9 cellular contexts compared by ENCODE assay signal in the genomic region with DNA sequence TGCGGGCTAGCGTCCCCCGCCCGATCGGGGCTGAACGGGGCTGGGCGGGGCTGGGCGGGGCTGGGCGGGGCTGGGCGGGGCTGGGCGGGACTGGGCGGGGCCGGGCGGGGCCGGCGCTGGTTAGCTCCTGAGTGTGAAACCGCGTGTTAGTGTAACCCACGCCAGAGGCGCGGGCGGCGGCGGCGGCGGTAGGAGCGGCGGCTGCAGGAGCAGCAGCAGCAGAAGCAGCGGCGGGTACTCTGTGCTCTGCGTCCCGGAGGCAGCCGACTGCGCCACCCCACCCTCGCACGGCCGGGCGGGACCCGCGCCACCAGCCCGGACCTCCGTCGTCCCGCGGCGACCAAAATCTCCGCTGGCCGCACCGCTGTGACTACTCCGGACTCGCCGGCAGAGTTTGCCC.
DNase-seq lines count a peak whose midpoint lies in the region; ATAC-seq and TF ChIP-seq lines count a peak whose summit lies in the region.
"Had no signal": no experiment of that assay in that cellular context is flagged by ENCODE, and none has a peak within 500 bp of the region (broad histone marks: within the 10 kb centered on the region; RNA-seq: fewer than 3 reads in every experiment).

No MANE protein-coding gene starts in this region.

- no peak overlapping the region for H2AK5ac ChIP-seq in trophoblast cell (ENCODE audit: low read length)

- H3K36me3 ChIP-seq in KMS-11 (ENCODE audit: insufficient read depth) (no peaks in the 10 kb centered on the region), trophoblast cell (ENCODE audit: control insufficient read depth in 1 of 2, insufficient read depth in 2 of 2, low read length in 2 of 2) (no peaks in the 10 kb centered on the region)

- peaks cover 3% of the 10 kb centered on the region for H3K4me1 ChIP-seq in KMS-11 (ENCODE audit: low read depth, poor library complexity, severe bottlenecking)
- no peaks in the 10 kb centered on the region for H3K4me1 ChIP-seq in trophoblast cell (ENCODE audit: control insufficient read depth in 1 of 2, insufficient read depth in 2 of 2, low read length in 2 of 2)

- no peak overlapping the region for H3K4ac ChIP-seq in trophoblast cell (ENCODE audit: low read depth, low read length)

- no CpG with 5 or more reads among the region's 52 CpGs for WGBS in trophoblast cell (ENCODE audit: extremely low coverage, insufficient coverage, insufficient read length)

- H3K27me3 ChIP-seq in KMS-11 (ENCODE audit: insufficient read depth, low read depth) (no peaks in the 10 kb centered on the region), trophoblast cell (ENCODE audit: insufficient read depth, low read length) (peaks cover 5% of the 10 kb centered on the region)

- H3K27me3 Mint-ChIP-seq in CD14-positive monocyte (ENCODE audit: low read depth in 3 of 3) = peaks cover 30 to 63% (median 41%) of the 10 kb centered on the region in 3 donors
- no peaks in the 10 kb centered on the region for H3K27me3 Mint-ChIP-seq in HFFc6 (ENCODE audit: insufficient read depth)

- no peak for ATAC-seq in GM19328 (IDR thresholded peaks at IDR 0.05; ENCODE audit: unreplicated experiment)

- H3K4me2 ChIP-seq in KMS-11 = peak overlapping the region; percentile 45
- peak overlapping the region; percentile 66 for H3K4me2 ChIP-seq in trophoblast cell (ENCODE audit: low read length)

- no peak overlapping the region for H3K4me3 ChIP-seq in KMS-11 (IDR thresholded peaks at IDR 0.05; ENCODE audit: insufficient read depth, low read depth, low read length)
- peak overlapping the region; percentile 57 for H3K4me3 ChIP-seq in coronary artery
- H3K4me3 ChIP-seq in trophoblast cell (ENCODE audit: low read depth, low read length) = no peak overlapping the region

- H3K9ac ChIP-seq in KMS-11 = peak overlapping the region; percentile 67; the same call in 1 of the 2 replicates
- no peak overlapping the region for H3K9ac ChIP-seq in trophoblast cell (ENCODE audit: low read length)

- H4K20me1 ChIP-seq in KMS-11 (ENCODE audit: insufficient read depth) = no peaks in the 10 kb centered on the region

- H3K4me3 Mint-ChIP-seq in CD14-positive monocyte = peak overlapping the region; percentile 69 to 84
- no peak overlapping the region for H3K4me3 Mint-ChIP-seq in HFFc6

- H3K4me1 Mint-ChIP-seq in CD14-positive monocyte (peaks cover 8% of the 10 kb centered on the region), HFFc6 (ENCODE audit: low read depth) (no peaks in the 10 kb centered on the region)

- H3K9me3 ChIP-seq in trophoblast cell (ENCODE audit: insufficient read depth, low read depth, low read length) = no peaks in the 10 kb centered on the region

- no peak overlapping the region for H4K91ac ChIP-seq in trophoblast cell (ENCODE audit: low read depth, low read length)

- H3K27ac ChIP-seq in KMS-11 = peak overlapping the region; percentile 46; the same call in 1 of the 2 replicates
- H3K27ac ChIP-seq in coronary artery = no peak overlapping the region
- H3K27ac ChIP-seq in trophoblast cell (ENCODE audit: low read depth, low read length) = no peak overlapping the region

- H3K9me3 Mint-ChIP-seq in CD14-positive monocyte (peaks cover 0 to 22% (median 17%) of the 10 kb centered on the region in 7 donors), HFFc6 (peaks cover 10% of the 10 kb centered on the region; the same call in 1 of the 2 replicates)

- no peaks in the 10 kb centered on the region for H3K79me2 ChIP-seq in KMS-11 (ENCODE audit: insufficient read depth, low read depth)
- no peaks in the 10 kb centered on the region for H3K79me2 ChIP-seq in trophoblast cell (ENCODE audit: control insufficient read depth, insufficient read depth, low read length, poor library complexity)

- no peak overlapping the region for H3K18ac ChIP-seq in trophoblast cell (ENCODE audit: low read length)

- H4K12ac ChIP-seq in trophoblast cell (ENCODE audit: low read depth, low read length) = no peak overlapping the region

- H3K23ac ChIP-seq in trophoblast cell (ENCODE audit: low read length) = no peak overlapping the region

- H2AFZ ChIP-seq in KMS-11 (ENCODE audit: low read depth) (peak overlapping the region; percentile 82), trophoblast cell (ENCODE audit: insufficient read depth, low read length, poor library complexity) (no peak overlapping the region)

- intact Hi-C loops in CD14-positive monocyte (cut with micrococcal nuclease) = no loop called here

- H2BK12ac ChIP-seq in trophoblast cell (ENCODE audit: low read length) = no peak overlapping the region

- DNase-seq in CD14-positive monocyte (ENCODE audit: low spot score) (no peak), coronary artery (ENCODE audit: low spot score) (no peak), trophoblast cell (peak in 1 of 2 donors; percentile 2), HFFc6 (no peak), NCI-H526 treated with DMSO at 0.1 percent for 48 hours (lab: John Stamatoyannopoulos, UW) (no peak), NCI-H1105 (lab: John Stamatoyannopoulos, UW) (no peak)
- DNase-seq: NCI-H345 had no signal

- H3K36me3 Mint-ChIP-seq in CD14-positive monocyte = peaks cover 0 to 1% of the 10 kb centered on the region in 2 donors
- no peaks in the 10 kb centered on the region for H3K36me3 Mint-ChIP-seq in HFFc6 (ENCODE audit: low read depth)

- no peak overlapping the region for H3K14ac ChIP-seq in trophoblast cell (ENCODE audit: low read length)

- H4K8ac ChIP-seq in trophoblast cell (ENCODE audit: low read depth, low read length) = no peak overlapping the region

- H3K79me1 ChIP-seq in trophoblast cell (ENCODE audit: low read length) = no peaks in the 10 kb centered on the region

- no peak overlapping the region for H2BK5ac ChIP-seq in trophoblast cell (ENCODE audit: low read depth, low read length, poor library complexity)

- TF ChIP-seq CTCF in CD14-positive monocyte (IDR thresholded peaks at IDR 0.05) (no peak), KMS-11 (conservative IDR thresholded peaks at IDR 0.05; ENCODE audit: low read depth, low read length) (no peak), coronary artery (IDR thresholded peaks at IDR 0.05) (no peak), HFFc6 (IDR thresholded peaks at IDR 0.05) (no peak)

- H3K27ac Mint-ChIP-seq in CD14-positive monocyte (no peak overlapping the region), HFFc6 (no peak overlapping the region)

- no peak overlapping the region for H2BK120ac ChIP-seq in trophoblast cell (ENCODE audit: insufficient read depth, low read length, poor library complexity)
